3 cellular contexts compared by ENCODE assay signal in genomic region chr16:1217526-1217925, GRCh38. TPM values are rescaled to one million over a fixed set of nuclear protein-coding genes. Genes with fewer than 3 reads are reported as not detected.
"Had no signal": no experiment of that assay in that cellular context is flagged by ENCODE, and none has a peak within 500 bp of the region (broad histone marks: within the 10 kb centered on the region; RNA-seq: fewer than 3 reads in every experiment).

No MANE protein-coding gene starts in this region.

- DNase-seq: GDM1, GF-D8 had no signal

- ATAC-seq: GM12878 had no signal

- H3K4me3 ChIP-seq: GM12878 had no signal

RNA-seq across cellular contexts. Expression of gene TPSG1, which starts 7.5 kb away (rescaled TPM):
- polyA plus RNA-seq: GM12878 had no signal

RNA-seq across cellular contexts. Expression of gene TPSB2, which starts 12.5 kb away (rescaled TPM):
- polyA plus RNA-seq: GM12878 had no signal

RNA-seq across cellular contexts. Expression of gene TPSD1, which starts 38.3 kb away (rescaled TPM):
- polyA plus RNA-seq: GM12878 had no signal
